20 cellular contexts compared by ENCODE assay signal in the genomic region with DNA sequence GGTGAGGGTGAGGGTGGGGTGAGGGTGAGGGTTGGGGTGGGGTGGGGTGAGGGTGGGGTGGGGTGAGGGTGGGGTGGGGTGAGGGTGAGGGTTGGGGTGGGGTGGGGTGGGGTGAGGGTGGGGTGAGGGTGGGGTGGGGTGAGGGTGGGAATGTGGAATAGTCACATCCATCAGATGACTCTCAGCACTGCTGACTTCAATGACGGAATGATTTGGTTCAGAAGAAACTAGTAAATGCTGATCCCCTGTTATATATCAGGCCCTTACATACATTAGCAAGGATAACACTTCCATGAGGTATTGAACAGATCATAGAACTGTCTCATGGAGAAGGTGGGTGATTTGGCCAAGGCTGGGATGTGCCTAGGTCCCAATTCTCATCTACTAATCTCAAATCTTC. TPM values are rescaled to one million over a fixed set of nuclear protein-coding genes. Genes with fewer than 3 reads are reported as not detected.
DNase-seq lines count a peak whose midpoint lies in the region; ATAC-seq, FAIRE-seq and TF ChIP-seq lines count a peak whose summit lies in the region.
"Had no signal": no experiment of that assay in that cellular context is flagged by ENCODE, and none has a peak within 500 bp of the region (broad histone marks: within the 10 kb centered on the region; RNA-seq: fewer than 3 reads in every experiment).

No MANE protein-coding gene starts in this region.

- POLR2A ChIA-PET in A549 (lab: Yijun Ruan, JAX) = interaction anchor here (0.8 to 1.7 kb wide), 6 partner anchors 46 to 200 kb away, joined by 3 to 12 read pairs (median 6); a partner anchor contains a TSS

- TF ChIP-seq CTCF in A549 (IDR thresholded peaks at IDR 0.05) = no peak
- no peak for TF ChIP-seq CTCF in adrenal gland (IDR thresholded peaks at IDR 0.05)

- WGBS in A549 (ENCODE audit: missing lambda C conversion rate) = 96% methylated on average over 1 of the region's 1 CpG
- 30 to 75% (median 59%) methylated on average over 1 of the region's 1 CpG for WGBS in adrenal gland, 4 donors
- WGBS in right cardiac atrium = 81% methylated on average over 1 of the region's 1 CpG

- H3K9me3 ChIP-seq in A549 (no peaks in the 10 kb centered on the region), adrenal gland (replicated peaks in 1 of 3) (no peaks in the 10 kb centered on the region), right cardiac atrium (ENCODE audit: control insufficient read depth, low read length) (no peaks in the 10 kb centered on the region)
- H3K9me3 ChIP-seq: testis had no signal

- peak overlapping the region; percentile 64 for H3K4me2 ChIP-seq in A549

- CTCF ChIA-PET in A549 (lab: Yijun Ruan, JAX) = interaction anchor here (1.3 to 3.1 kb wide), 2 partner anchors 8 to 10 kb away, joined by 3 to 19 read pairs; no protein-coding TSS in a partner anchor

- intact Hi-C loops in adrenal gland (cut with DNase I) = no loop called here
- intact Hi-C loops in left colon (cut with DNase I, micrococcal nuclease) = no loop called here
- intact Hi-C loops in right cardiac atrium (cut with DNase I) = loop anchor here in 3 of 4 donors (5.0 to 10.0 kb wide), 3 partner anchors 50 to 197 kb away; no protein-coding TSS in a partner anchor

- peaks cover 34% of the 10 kb centered on the region for H3K4me1 ChIP-seq in A549
- peaks cover 8 to 23% of the 10 kb centered on the region in 2 donors for H3K4me1 ChIP-seq in adrenal gland (replicated peaks in 1 of 2)
- H3K4me1 ChIP-seq in right cardiac atrium (ENCODE audit: control insufficient read depth, insufficient read depth, low read length) = no peaks in the 10 kb centered on the region
- H3K4me1 ChIP-seq: foreskin keratinocyte, testis had no signal

- no peaks in the 10 kb centered on the region for H3K36me3 ChIP-seq in H7 (replicated peaks; ENCODE audit: control insufficient read depth, insufficient read depth, low read length)
- peaks cover 0 to 14% of the 10 kb centered on the region in 2 donors for H3K36me3 ChIP-seq in adrenal gland (replicated peaks in 1 of 2)

- no peak for TF ChIP-seq POLR2A in A549 (IDR thresholded peaks at IDR 0.05; ENCODE audit: low read length)
- no peak for TF ChIP-seq POLR2A in adrenal gland (IDR thresholded peaks at IDR 0.05)

- no peak for FAIRE-seq in A549 (lab: Jason Lieb, UNC)

- no peak for DNase-seq in A549 (ENCODE audit: low read depth in 1 of 2, low spot score in 1 of 2)
- DNase-seq in H7 = peak; percentile 13
- DNase-seq in adrenal gland = no peak
- no peak for DNase-seq in left colon
- DNase-seq in MV-4-11 (lab: John Stamatoyannopoulos, UW) = no peak
- DNase-seq in right cardiac atrium = no peak
- DNase-seq: activated CD8-positive, alpha-beta memory T cell treated with anti-CD3 and anti-CD28 coated beads, Interleukin-2, amount 50 U/mL, for 4 hours; activated naive CD8-positive, alpha-beta T cell treated with anti-CD3 and anti-CD28 coated beads for 36 hours; foreskin keratinocyte; Kasumi-1; mesenchymal stem cell; NCI-H1048; NK-92 treated with Interleukin-12 subunit alpha and Interleukin-12 subunit beta, amount 100 ng/mL, for 24 hours; T-helper 2 cell; testis had no signal

- TF ChIP-seq RAD21 in A549 (conservative IDR thresholded peaks at IDR 0.05 in 1 of 2, IDR thresholded peaks at IDR 0.05 in 1 of 2) = no peak

- ATAC-seq in A549 (no peak), left colon (peak; percentile 22), right cardiac atrium (no peak), HG03139 (IDR thresholded peaks at IDR 0.05; ENCODE audit: unreplicated experiment) (no peak), HG02610 (IDR thresholded peaks at IDR 0.05; ENCODE audit: unreplicated experiment) (no peak)

- H3K27me3 ChIP-seq in H7 (ENCODE audit: control insufficient read depth, insufficient read depth, low read length) (no peaks in the 10 kb centered on the region), adrenal gland (no peaks in the 10 kb centered on the region), right cardiac atrium (ENCODE audit: control insufficient read depth, insufficient read depth) (no peaks in the 10 kb centered on the region)
- H3K27me3 ChIP-seq: foreskin keratinocyte, testis had no signal

- TF ChIP-seq EP300 in A549 (IDR thresholded peaks at IDR 0.05) = no peak

- peak overlapping the region; percentile 72 to 81; a peak in 5 of 6 replicates for H3K27ac ChIP-seq in A549
- peak overlapping the region in 3 of 5 donors; percentile 11 to 78 (median 43) for H3K27ac ChIP-seq in adrenal gland
- no peak overlapping the region for H3K27ac ChIP-seq in right cardiac atrium (ENCODE audit: low read length)
- H3K27ac ChIP-seq: testis had no signal

- H3K4me3 ChIP-seq in A549 = peak overlapping the region; percentile 23; the same call in 2 of the 3 replicates
- peak overlapping the region; percentile 46 for H3K4me3 ChIP-seq in H7 (ENCODE audit: insufficient read depth, low read depth, low read length)
- H3K4me3 ChIP-seq in adrenal gland = no peak overlapping the region
- H3K4me3 ChIP-seq in right cardiac atrium (ENCODE audit: low read length) = no peak overlapping the region
- H3K4me3 ChIP-seq: testis had no signal

TF ChIP-seq in A549, 52 proteins besides CTCF, POLR2A, EP300 and RAD21:
- TF ChIP-seq, protein P1, sequence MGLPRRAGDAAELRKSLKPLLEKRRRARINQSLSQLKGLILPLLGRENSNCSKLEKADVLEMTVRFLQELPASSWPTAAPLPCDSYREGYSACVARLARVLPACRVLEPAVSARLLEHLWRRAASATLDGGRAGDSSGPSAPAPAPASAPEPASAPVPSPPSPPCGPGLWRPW (IDR thresholded peaks at IDR 0.05) = no peak
- TF ChIP-seq CHD2 (IDR thresholded peaks at IDR 0.05; ENCODE audit: low read length, partially characterized antibody) (no peak), ZC3H11A (IDR thresholded peaks at IDR 0.05) (no peak), EHMT2 (IDR thresholded peaks at IDR 0.05; ENCODE audit: low read depth) (no peak), CHD4 (IDR thresholded peaks at IDR 0.05; ENCODE audit: borderline replicate concordance) (no peak), CBX8 (IDR thresholded peaks at IDR 0.05) (no peak)
- TF ChIP-seq, protein P2, sequence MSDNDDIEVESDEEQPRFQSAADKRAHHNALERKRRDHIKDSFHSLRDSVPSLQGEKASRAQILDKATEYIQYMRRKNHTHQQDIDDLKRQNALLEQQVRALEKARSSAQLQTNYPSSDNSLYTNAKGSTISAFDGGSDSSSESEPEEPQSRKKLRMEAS (IDR thresholded peaks at IDR 0.05) = no peak

RNA-seq across cellular contexts. Expression of a gene that starts 24.5 kb away (rescaled TPM):
- 0.12 and 0.13 TPM in 2 replicates for polyA plus RNA-seq in A549 (2011; rRNA removed)
- polyA plus RNA-seq in A549 (2012; cell fraction: cytosol; rRNA removed) = not detected in 2 replicates
- polyA plus RNA-seq in A549 (2012; cell fraction: nucleus; rRNA removed) = 0.01 TPM in 1 of 2 replicates, not detected in the other
- not detected in 3 replicates for polyA plus RNA-seq in A549 (2017; fragmentation: RNase III; extraction: RNeasy Plus Mini Kit Qiagen cat#74134 plus additional on column Dnase treatment)
- not detected in 2 replicates for polyA minus RNA-seq in A549 (2011; rRNA and poly(A)+ RNA removed)
- total RNA-seq in H7 (2014; rRNA removed; shearing (Covaris generic)) = 0.07 and 0.28 TPM in 2 replicates
- under 1 TPM in 3 of 8 donors, not detected in 5; 0.08 to 0.25 (median 0.11) TPM for total RNA-seq in adrenal gland
- under 1 TPM; 0.13 to 0.16 (median 0.16) TPM for polyA plus RNA-seq in adrenal gland
- total RNA-seq in left colon = not detected
- total RNA-seq in right cardiac atrium = under 1 TPM in 1 of 4 donors, not detected in 3; 0.22 TPM
- 0.09 TPM for polyA plus RNA-seq in right cardiac atrium
- total RNA-seq: activated naive CD8-positive, alpha-beta T cell treated with anti-CD3 and anti-CD28 coated beads for 36 hours; CD4-positive, alpha-beta memory T cell; chondrocyte; foreskin keratinocyte; HT1080 had no signal
- polyA plus RNA-seq: CD4-positive, alpha-beta memory T cell; foreskin keratinocyte had no signal

Comparison
In these comparisons a context has a peak if more than half of its experiments do, and no peak if none do; other contexts are left out.
1. H3K4me3 ChIP-seq: peak in A549 (single experiment) and H7 (single experiment); none in adrenal gland (0 of 4) and right cardiac atrium (single experiment).
2. intact Hi-C loops: an anchor here in right cardiac atrium (5.0 to 10.0 kb wide); none called in adrenal gland and left colon.